12 cellular contexts compared by ENCODE assay signal in genomic region chrX:110210417-110211139, GRCh38.
A peak's percentile ranks its signal among the peaks of the same experiment; 100 is the strongest.
DNase-seq lines count a peak whose midpoint lies in the region; ATAC-seq and TF ChIP-seq lines count a peak whose summit lies in the region.
"Had no signal": no experiment of that assay in that cellular context is flagged by ENCODE, and none has a peak within 500 bp of the region (broad histone marks: within the 10 kb centered on the region; RNA-seq: fewer than 3 reads in every experiment).

No MANE protein-coding gene starts in this region.

- H3K4me3 Mint-ChIP-seq in stimulated activated effector memory CD8-positive, alpha-beta T cell treated with anti-CD3 and anti-CD28 coated beads, Interleukin-12 subunit alpha, Interleukin-12 subunit beta, amount 100 ng/mL, for 72 hours: no peak overlapping the region
- no peak overlapping the region for H3K4me3 Mint-ChIP-seq in activated CD8-positive, alpha-beta T cell treated with anti-CD3 and anti-CD28 coated beads, Interleukin-2, amount 10 ng/mL, durations not matched to agents 7 days and 5 days
- H3K4me3 Mint-ChIP-seq: activated T-cell treated with anti-CD3 and anti-CD28 coated beads, Interleukin-2, amount 50 U/mL, for 4 hours had no signal

- H3K27ac Mint-ChIP-seq in stimulated activated effector memory CD8-positive, alpha-beta T cell treated with anti-CD3 and anti-CD28 coated beads, Interleukin-12 subunit alpha, Interleukin-12 subunit beta, amount 100 ng/mL, for 72 hours: no peak overlapping the region
- H3K27ac Mint-ChIP-seq in activated CD8-positive, alpha-beta T cell treated with anti-CD3 and anti-CD28 coated beads, Interleukin-2, amount 10 ng/mL, durations not matched to agents 7 days and 5 days: no peak overlapping the region

- POLR2A ChIA-PET in RWPE1 (lab: Yijun Ruan, JAX; ENCODE audit: low non-redundant PET): no interaction called here
- POLR2A ChIA-PET in activated CD8-positive, alpha-beta T cell treated with anti-CD3 and anti-CD28 coated beads, Interleukin-2, amount 10 ng/mL, durations not matched to agents 7 days and 5 days (lab: Charles Lee): no interaction called here

- peaks cover 19% of the 10 kb centered on the region for H3K4me1 Mint-ChIP-seq in stimulated activated effector memory CD8-positive, alpha-beta T cell treated with anti-CD3 and anti-CD28 coated beads, Interleukin-12 subunit alpha, Interleukin-12 subunit beta, amount 100 ng/mL, for 72 hours
- H3K4me1 Mint-ChIP-seq in activated CD8-positive, alpha-beta T cell treated with anti-CD3 and anti-CD28 coated beads, Interleukin-2, amount 10 ng/mL, durations not matched to agents 7 days and 5 days (ENCODE audit: low read depth): no peaks in the 10 kb centered on the region

- no peak overlapping the region for H3K27ac ChIP-seq in RWPE1
- H3K27ac ChIP-seq: KMS-11, left lung had no signal

- no peaks in the 10 kb centered on the region for H3K27me3 Mint-ChIP-seq in activated CD8-positive, alpha-beta T cell treated with anti-CD3 and anti-CD28 coated beads, Interleukin-2, amount 10 ng/mL, durations not matched to agents 7 days and 5 days (ENCODE audit: low read depth)

- no peak for ATAC-seq in stimulated activated effector memory CD8-positive, alpha-beta T cell treated with anti-CD3 and anti-CD28 coated beads, Interleukin-12 subunit alpha, Interleukin-12 subunit beta, amount 100 ng/mL, for 72 hours
- no peak for ATAC-seq in activated CD8-positive, alpha-beta T cell treated with anti-CD3 and anti-CD28 coated beads, Interleukin-2, amount 10 ng/mL, durations not matched to agents 7 days and 5 days
- ATAC-seq in GM21390 (IDR thresholded peaks at IDR 0.05; ENCODE audit: unreplicated experiment) (no peak), GM21529 (IDR thresholded peaks at IDR 0.05; ENCODE audit: unreplicated experiment) (no peak)
- ATAC-seq: activated T-cell treated with anti-CD3 and anti-CD28 coated beads, Interleukin-2, amount 50 U/mL, for 4 hours; left lung had no signal

- peak; percentile 90 for DNase-seq in AG10803 (ENCODE audit: low read depth)
- peak; percentile 2 for DNase-seq in MV-4-11 (lab: John Stamatoyannopoulos, UW)
- DNase-seq in RWPE1 (ENCODE audit: low spot score): peak; percentile 52
- DNase-seq in fibroblast of pulmonary artery (ENCODE audit: low read depth): peak; percentile 73
- DNase-seq in stimulated activated effector memory CD8-positive, alpha-beta T cell treated with anti-CD3 and anti-CD28 coated beads, Interleukin-12 subunit alpha, Interleukin-12 subunit beta, amount 100 ng/mL, for 72 hours (ENCODE audit: low spot score in 2 of 2): no peak
- no peak for DNase-seq in activated CD8-positive, alpha-beta T cell treated with anti-CD3 and anti-CD28 coated beads, Interleukin-2, amount 10 ng/mL, durations not matched to agents 7 days and 5 days
- DNase-seq: activated T-cell treated with anti-CD3 and anti-CD28 coated beads, Interleukin-2, amount 50 U/mL, for 4 hours; left lung; T-helper 2 cell had no signal

- TF ChIP-seq CTCF in AG10803 (conservative IDR thresholded peaks at IDR 0.05; ENCODE audit: low read length): no peak
- no peak for TF ChIP-seq CTCF in RWPE1 (conservative IDR thresholded peaks at IDR 0.05; ENCODE audit: low read depth)
- no peak for TF ChIP-seq CTCF in fibroblast of pulmonary artery (IDR thresholded peaks at IDR 0.05; ENCODE audit: low read length, missing control alignments)

- no peaks in the 10 kb centered on the region for H3K9me3 Mint-ChIP-seq in stimulated activated effector memory CD8-positive, alpha-beta T cell treated with anti-CD3 and anti-CD28 coated beads, Interleukin-12 subunit alpha, Interleukin-12 subunit beta, amount 100 ng/mL, for 72 hours
- H3K9me3 Mint-ChIP-seq in activated CD8-positive, alpha-beta T cell treated with anti-CD3 and anti-CD28 coated beads, Interleukin-2, amount 10 ng/mL, durations not matched to agents 7 days and 5 days (ENCODE audit: insufficient read depth): no peaks in the 10 kb centered on the region
- H3K9me3 Mint-ChIP-seq: activated T-cell treated with anti-CD3 and anti-CD28 coated beads, Interleukin-2, amount 50 U/mL, for 4 hours had no signal

- CTCF ChIA-PET in RWPE1 (lab: Yijun Ruan, JAX): interaction anchor here (0.7 kb wide), 1 partner anchor 55 kb away, joined by 7 read pairs; no protein-coding TSS in a partner anchor
- CTCF ChIA-PET in activated CD8-positive, alpha-beta T cell treated with anti-CD3 and anti-CD28 coated beads, Interleukin-2, amount 10 ng/mL, durations not matched to agents 7 days and 5 days (lab: Charles Lee): interaction anchor here (0.8 kb wide), 1 partner anchor 198 kb away, joined by 3 read pairs; no protein-coding TSS in a partner anchor

- H3K4me3 ChIP-seq in AG10803 (ENCODE audit: low read length): no peak overlapping the region
- no peak overlapping the region for H3K4me3 ChIP-seq in fibroblast of pulmonary artery (replicated peaks; ENCODE audit: low read depth, low read length)
- H3K4me3 ChIP-seq: left lung had no signal

- H3K36me3 Mint-ChIP-seq in stimulated activated effector memory CD8-positive, alpha-beta T cell treated with anti-CD3 and anti-CD28 coated beads, Interleukin-12 subunit alpha, Interleukin-12 subunit beta, amount 100 ng/mL, for 72 hours: no peaks in the 10 kb centered on the region
- no peaks in the 10 kb centered on the region for H3K36me3 Mint-ChIP-seq in activated CD8-positive, alpha-beta T cell treated with anti-CD3 and anti-CD28 coated beads, Interleukin-2, amount 10 ng/mL, durations not matched to agents 7 days and 5 days (ENCODE audit: low read depth)

Comparison
In these comparisons a context has a peak if more than half of its experiments do, and no peak if none do; other contexts are left out.
1. DNase-seq: peak in AG10803 (single experiment), MV-4-11 (single experiment), RWPE1 (single experiment) and fibroblast of pulmonary artery (single experiment); none in stimulated activated effector memory CD8-positive, alpha-beta T cell treated with anti-CD3 and anti-CD28 coated beads, Interleukin-12 subunit alpha, Interleukin-12 subunit beta, amount 100 ng/mL, for 72 hours (0 of 2) and activated CD8-positive, alpha-beta T cell treated with anti-CD3 and anti-CD28 coated beads, Interleukin-2, amount 10 ng/mL, durations not matched to agents 7 days and 5 days (single experiment).